In genomic region chr20:37234254-37234581, GRCh38 we compare ENCODE assay signal across 25 cellular contexts. TPM values are rescaled to one million over a fixed set of nuclear protein-coding genes. Genes with fewer than 3 reads are reported as not detected.
DNase-seq lines count a peak whose midpoint lies in the region; ATAC-seq and FAIRE-seq lines count a peak whose summit lies in the region.
"Had no signal": no experiment of that assay in that cellular context is flagged by ENCODE, and none has a peak within 500 bp of the region (broad histone marks: within the 10 kb centered on the region; RNA-seq: fewer than 3 reads in every experiment).

No MANE protein-coding gene starts in this region.

- DNase-seq in DMS79 treated with DMSO at 0.1 percent for 48 hours (lab: John Stamatoyannopoulos, UW) (peak; percentile 68), DMS79 (lab: John Stamatoyannopoulos, UW) (no peak), SK-N-DZ (ENCODE audit: low spot score) (peak; percentile 99), left kidney (ENCODE audit: low read depth, low spot score) (peak; percentile 30), small intestine (peak; percentile 51), SIG-M5 treated with dmso at 0.1 percent for 504 hours (lab: John Stamatoyannopoulos, UW; ENCODE audit: unreplicated experiment) (no peak)
- no peak for DNase-seq in stimulated activated CD4-positive, alpha-beta T cell treated with anti-CD3 and anti-CD28 coated beads, Interleukin-12 subunit alpha, Interleukin-12 subunit beta, amount 100 ng/mL, for 4 hours
- DNase-seq: ACHN; C1 segment of cervical spinal cord; CD8-positive, alpha-beta T cell; EL; GF-D8; GM23248; H9; HFFc6; KBM-7; MM.1S; NCI-H1048; NCI-H2171; NCI-H446; NCI-H526 treated with DMSO at 0.1 percent for 48 hours; Right ventricle myocardium superior had no signal

- ATAC-seq in GM19324 (IDR thresholded peaks at IDR 0.05; ENCODE audit: low FRiP score, unreplicated experiment): no peak
- ATAC-seq: CD8-positive, alpha-beta T cell had no signal

- H3K9me3 ChIP-seq in small intestine (ENCODE audit: control insufficient read depth, low read depth): no peaks in the 10 kb centered on the region

- no peaks in the 10 kb centered on the region for H3K27me3 ChIP-seq in small intestine (ENCODE audit: control insufficient read depth in 2 of 2, insufficient read depth in 2 of 2, low read length in 2 of 2)

- WGBS in small intestine, 3 donors: 49 to 80% (median 73%) methylated on average over 5 of the region's 5 CpGs

- FAIRE-seq in small intestine (lab: Jason Lieb, UNC): no peak

- H3K4me3 ChIP-seq in small intestine (ENCODE audit: low read depth in 1 of 2, low read length in 2 of 2): no peak overlapping the region
- H3K4me3 ChIP-seq: GM23248, SK-N-MC had no signal

- H3K27ac ChIP-seq in small intestine (ENCODE audit: low read depth in 1 of 2, low read length in 1 of 2): no peak overlapping the region
- H3K27ac ChIP-seq: 22Rv1, GM23248, SK-N-MC had no signal

- H3K4me1 ChIP-seq in small intestine (ENCODE audit: control insufficient read depth in 2 of 2, insufficient read depth in 1 of 2, low read depth in 1 of 2, low read length in 1 of 2): no peaks in the 10 kb centered on the region

- H3K36me3 ChIP-seq in small intestine (ENCODE audit: control insufficient read depth in 2 of 2, insufficient read depth in 2 of 2, low read length in 2 of 2): peaks cover 27 to 52% of the 10 kb centered on the region in 2 donors

RNA-seq across cellular contexts. Expression of gene GHRH, which starts 27.4 kb away (rescaled TPM):
- polyA plus RNA-seq in SK-N-DZ (2014; cell fraction: cytosol; rRNA removed): 0.61 and 0.78 TPM in 2 replicates
- 1.4 TPM in 1 of 2 replicates, not detected in the other for polyA plus RNA-seq in SK-N-DZ (2014; cell fraction: nucleus; rRNA removed)
- not detected for polyA plus RNA-seq in small intestine
- polyA plus RNA-seq: GM23248 had no signal

RNA-seq across cellular contexts. Expression of gene MROH8, which starts 54.9 kb away (rescaled TPM):
- polyA plus RNA-seq in SK-N-DZ (2014; cell fraction: cytosol; rRNA removed): 5.6 and 7.6 TPM in 2 replicates
- polyA plus RNA-seq in SK-N-DZ (2014; cell fraction: nucleus; rRNA removed): 10.1 and 10.7 TPM in 2 replicates
- polyA plus RNA-seq in small intestine: under 1 TPM; 0.54 to 0.79 (median 0.67) TPM

RNA-seq across cellular contexts. Expression of gene RPN2, which starts 55.1 kb away (rescaled TPM):
- 392 and 424 TPM in 2 replicates for polyA plus RNA-seq in SK-N-DZ (2014; cell fraction: cytosol; rRNA removed)
- 218 and 221 TPM in 2 replicates for polyA plus RNA-seq in SK-N-DZ (2014; cell fraction: nucleus; rRNA removed)
- polyA plus RNA-seq in small intestine: 100 to 1,000 TPM in 1 of 3 donors, 10 to 100 TPM in 2; 32.9 to 191 (median 54.9) TPM

RNA-seq across cellular contexts. Expression of gene MANBAL, which starts 55.2 kb away (rescaled TPM):
- 25.2 and 27.4 TPM in 2 replicates for polyA plus RNA-seq in SK-N-DZ (2014; cell fraction: cytosol; rRNA removed)
- polyA plus RNA-seq in SK-N-DZ (2014; cell fraction: nucleus; rRNA removed): 11.9 and 19.2 TPM in 2 replicates
- polyA plus RNA-seq in small intestine: 10 to 100 TPM; 49.2 to 70.0 (median 50.3) TPM

Comparison
In these comparisons a context has a peak if more than half of its experiments do, and no peak if none do; other contexts are left out.
1. DNase-seq: peak in DMS79 treated with DMSO at 0.1 percent for 48 hours (single experiment), SK-N-DZ (single experiment), left kidney (single experiment) and small intestine (single experiment); none in DMS79 (single experiment), stimulated activated CD4-positive, alpha-beta T cell treated with anti-CD3 and anti-CD28 coated beads, Interleukin-12 subunit alpha, Interleukin-12 subunit beta, amount 100 ng/mL, for 4 hours (single experiment) and SIG-M5 treated with dmso at 0.1 percent for 504 hours (single experiment).